In genomic region chr12:38543151-38543550, GRCh38 we compare ENCODE assay signal across 28 cellular contexts.
DNase-seq lines count a peak whose midpoint lies in the region; ATAC-seq, FAIRE-seq and TF ChIP-seq lines count a peak whose summit lies in the region.
"Had no signal": no experiment of that assay in that cellular context is flagged by ENCODE, and none has a peak within 500 bp of the region (broad histone marks: within the 10 kb centered on the region; RNA-seq: fewer than 3 reads in every experiment).

No MANE protein-coding gene starts in this region.

- H3K4me3 ChIP-seq in GM23338 (no peak overlapping the region), H1 (ENCODE audit: extremely low read depth in 1 of 4, insufficient read depth in 2 of 4, low read depth in 3 of 4, low read length in 4 of 4) (no peak overlapping the region; a peak in 1 of 8 replicates), SJCRH30 (no peak overlapping the region)
- H3K4me3 ChIP-seq: GM23248, neural progenitor cell, right atrium auricular region, smooth muscle cell had no signal

- H3K4me1 Mint-ChIP-seq in GM23338: peaks cover 27% of the 10 kb centered on the region

- no peak overlapping the region for H4K5ac ChIP-seq in H1 (ENCODE audit: insufficient read length, low read depth, low read length)

- no peak overlapping the region for H4K8ac ChIP-seq in H1 (ENCODE audit: extremely low read depth, insufficient read depth, low read length)

- POLR2A ChIA-PET in H1 (lab: Charles Lee; ENCODE audit: partially characterized antibody): no interaction called here

- H3K18ac ChIP-seq in H1 (ENCODE audit: extremely low read depth, low read length): no peak overlapping the region

- no peak overlapping the region for H3K4ac ChIP-seq in H1 (replicated peaks; ENCODE audit: insufficient read length, low read depth, low read length)

- H2BK120ac ChIP-seq in H1 (replicated peaks; ENCODE audit: low read depth, low read length): no peak overlapping the region

- no peak overlapping the region for H4K91ac ChIP-seq in H1 (replicated peaks; ENCODE audit: insufficient read length, low read length)

- no peaks in the 10 kb centered on the region for H3F3A ChIP-seq in GM23338 (replicated peaks; ENCODE audit: low read depth)

- H2AK5ac ChIP-seq in H1 (ENCODE audit: low read depth, low read length): no peak overlapping the region

- no peak for TF ChIP-seq CTCF in GM23338 (conservative IDR thresholded peaks at IDR 0.05; ENCODE audit: low read depth in 2 of 2)
- TF ChIP-seq CTCF in H1 (IDR thresholded peaks at IDR 0.05; ENCODE audit: control extremely low read depth in 1 of 3, insufficient read depth in 1 of 3, low read depth in 1 of 3, low read length in 3 of 3): no peak

- no peaks in the 10 kb centered on the region for H3K27me3 ChIP-seq in GM23338 (ENCODE audit: insufficient read depth)
- no peaks in the 10 kb centered on the region for H3K27me3 ChIP-seq in H1 (replicated peaks in 1 of 4; ENCODE audit: control insufficient read depth in 3 of 4, extremely low read depth in 1 of 4, insufficient read depth in 3 of 4, low read length in 3 of 4)
- H3K27me3 ChIP-seq in SJCRH30: no peaks in the 10 kb centered on the region
- H3K27me3 ChIP-seq: brain microvascular endothelial cell, neural progenitor cell, right atrium auricular region had no signal

- no peak overlapping the region for H2BK5ac ChIP-seq in H1 (ENCODE audit: low read depth, low read length)

- no peak overlapping the region for H3K27ac Mint-ChIP-seq in GM23338
- H3K27ac Mint-ChIP-seq: activated naive CD4-positive, alpha-beta T cell treated with anti-CD3 and anti-CD28 coated beads for 36 hours had no signal

- H3K9me2 ChIP-seq in GM23338 (ENCODE audit: insufficient read depth): no peaks in the 10 kb centered on the region

- DNase-seq in GM23338 (ENCODE audit: low spot score): peak; percentile 10
- peak; percentile 92 for DNase-seq in NCI-H146 (lab: John Stamatoyannopoulos, UW)
- no peak for DNase-seq in H1 (ENCODE audit: low read depth in 1 of 2, low spot score in 2 of 2)
- DNase-seq in mucosa of gallbladder (ENCODE audit: low spot score): peak; percentile 11
- DNase-seq in GDM1 (lab: John Stamatoyannopoulos, UW): no peak
- no peak for DNase-seq in SJCRH30
- DNase-seq: activated CD4-positive, alpha-beta T cell treated with anti-CD3 and anti-CD28 coated beads, Interleukin-2, amount 50 U/mL, for 1 hour; activated naive CD4-positive, alpha-beta T cell treated with anti-CD3 and anti-CD28 coated beads for 36 hours; brain microvascular endothelial cell; Caco-2; GM23248; IMR-90; kidney glomerular epithelial cell; NCI-H1105; NCI-H2081 treated with DMSO at 0.1 percent for 48 hours; NCI-H446 treated with DMSO at 0.1 percent for 48 hours; NK-92 treated with Interleukin-12 subunit alpha and Interleukin-12 subunit beta, amount 100 ng/mL, for 24 hours; stimulated activated CD4-positive, alpha-beta T cell treated with anti-CD3 and anti-CD28 coated beads, Interleukin-1b, Interleukin-23, amount 100 ng/mL, for 48 hours; SW 1271; T1000; WERI-Rb-1 had no signal

- no peak overlapping the region for H3K56ac ChIP-seq in H1 (replicated peaks; ENCODE audit: insufficient read length, low read depth, low read length)

- H4K20me1 ChIP-seq in GM23338 (replicated peaks; ENCODE audit: insufficient read depth): no peaks in the 10 kb centered on the region
- no peaks in the 10 kb centered on the region for H4K20me1 ChIP-seq in H1 (replicated peaks in 1 of 2; ENCODE audit: control insufficient read depth in 1 of 2, insufficient read depth in 2 of 2, low read length in 2 of 2)

- ATAC-seq in GM23338 (peak; percentile 77), GM18520 (IDR thresholded peaks at IDR 0.05; ENCODE audit: unreplicated experiment) (no peak)

- no peak overlapping the region for H3K4me2 ChIP-seq in GM23338
- H3K4me2 ChIP-seq in H1 (ENCODE audit: insufficient read depth in 1 of 2, low read depth in 2 of 2, low read length in 2 of 2): no peak overlapping the region; a peak in 1 of 4 replicates
- H3K4me2 ChIP-seq: neural progenitor cell, smooth muscle cell had no signal

- H3K4me1 ChIP-seq in GM23338 (ENCODE audit: insufficient read depth) (peaks cover 16% of the 10 kb centered on the region; the same call in 1 of the 2 replicates), H1 (replicated peaks in 1 of 4; ENCODE audit: control insufficient read depth in 3 of 4, insufficient read depth in 4 of 4, low read length in 3 of 4) (peaks cover 3 to 17% (median 6%) of the 10 kb centered on the region in 4 experiments; a peak in 5 of 7 replicates), SJCRH30 (no peaks in the 10 kb centered on the region)
- H3K4me1 ChIP-seq: Caco-2, parathyroid adenoma, right atrium auricular region had no signal

- no peak overlapping the region for H2BK20ac ChIP-seq in H1 (ENCODE audit: low read length)

- no peak overlapping the region for H2BK12ac ChIP-seq in H1 (ENCODE audit: low read depth, low read length)

- peaks cover 3% of the 10 kb centered on the region; the same call in 2 of the 3 replicates for H3K36me3 Mint-ChIP-seq in GM23338 (ENCODE audit: low read depth)
- H3K36me3 Mint-ChIP-seq: neural progenitor cell had no signal

- H2AFZ ChIP-seq in GM23338: peak overlapping the region; percentile 33; the same call in 1 of the 2 replicates
- no peak overlapping the region for H2AFZ ChIP-seq in H1 (ENCODE audit: low read length)
- H2AFZ ChIP-seq: GM23248, parathyroid adenoma had no signal

- H3K9ac ChIP-seq in H1 (replicated peaks in 1 of 4; ENCODE audit: extremely low read depth in 1 of 4, low read depth in 3 of 4, low read length in 3 of 4): no peak overlapping the region
- H3K9ac ChIP-seq: GM23248, neural progenitor cell, parathyroid adenoma had no signal

- no peaks in the 10 kb centered on the region for H3K36me3 ChIP-seq in GM23338 (ENCODE audit: insufficient read depth)
- no peaks in the 10 kb centered on the region for H3K36me3 ChIP-seq in H1 (ENCODE audit: control insufficient read depth in 2 of 4, insufficient read depth in 4 of 4, low read length in 3 of 4)
- H3K36me3 ChIP-seq in SJCRH30: no peaks in the 10 kb centered on the region
- H3K36me3 ChIP-seq: brain microvascular endothelial cell, neural progenitor cell, right atrium auricular region, WERI-Rb-1 had no signal

- no peaks in the 10 kb centered on the region for H3K27me3 Mint-ChIP-seq in GM23338 (ENCODE audit: insufficient read depth, low read depth, poor library complexity)

- WGBS in H1 (ENCODE audit: extremely low coverage in 1 of 2, insufficient coverage in 1 of 2, insufficient read length in 1 of 2, insufficient replicate concordance in 2 of 2, low coverage in 1 of 2, low lambda C conversion rate in 2 of 2, missing lambda C conversion rate in 1 of 2), 2 experiments: 55% methylated on average over 1 of the region's 1 CpG; no CpG with 5 or more reads in 1 of the 2 experiments

- H3K79me2 ChIP-seq in GM23338 (replicated peaks; ENCODE audit: insufficient read depth) (no peaks in the 10 kb centered on the region), H1 (ENCODE audit: control insufficient read depth in 1 of 2, insufficient read depth in 2 of 2, low read length in 2 of 2) (no peaks in the 10 kb centered on the region)
- H3K79me2 ChIP-seq: parathyroid adenoma had no signal

- H3K9me3 ChIP-seq in H1 (ENCODE audit: insufficient read depth in 2 of 2, low read depth in 1 of 2, low read length in 1 of 2) (no peaks in the 10 kb centered on the region), SJCRH30 (replicated peaks) (no peaks in the 10 kb centered on the region)
- H3K9me3 ChIP-seq: right atrium auricular region had no signal

- H3K14ac ChIP-seq in H1 (ENCODE audit: insufficient read length): no peak overlapping the region

- TF ChIP-seq RAD21 in H1 (IDR thresholded peaks at IDR 0.05 in 1 of 2, conservative IDR thresholded peaks at IDR 0.05 in 1 of 2; ENCODE audit: low read depth in 2 of 2, low read length in 2 of 2): no peak

- TF ChIP-seq POLR2A in H1 (IDR thresholded peaks at IDR 0.05; ENCODE audit: control extremely low read depth in 1 of 2, low read depth in 2 of 2, low read length in 2 of 2): no peak

- no peak overlapping the region for H3K4me3 Mint-ChIP-seq in GM23338
- H3K4me3 Mint-ChIP-seq: activated naive CD4-positive, alpha-beta T cell treated with anti-CD3 and anti-CD28 coated beads for 36 hours; neural progenitor cell had no signal

- H3K23ac ChIP-seq in H1 (ENCODE audit: insufficient read length): no peak overlapping the region

- H3K23me2 ChIP-seq in H1 (ENCODE audit: low read depth, low read length): no peaks in the 10 kb centered on the region; the same call in 1 of the 2 replicates

- FAIRE-seq in H1 (lab: Jason Lieb, UNC): peak; percentile 52
- FAIRE-seq: GM12891 had no signal

- no peak for TF ChIP-seq EP300 in H1 (IDR thresholded peaks at IDR 0.05; ENCODE audit: borderline replicate concordance in 1 of 2, low read depth in 2 of 2, low read length in 2 of 2)

- H3K9me3 Mint-ChIP-seq in GM23338: peaks cover 5% of the 10 kb centered on the region; the same call in 1 of the 3 replicates
- H3K9me3 Mint-ChIP-seq: neural progenitor cell had no signal

- H3K79me1 ChIP-seq in H1 (ENCODE audit: low read depth, low read length): no peaks in the 10 kb centered on the region

- no peak overlapping the region for H2BK15ac ChIP-seq in H1 (ENCODE audit: low read length)

- H3K27ac ChIP-seq in GM23338 (ENCODE audit: low read depth): no peak overlapping the region
- H3K27ac ChIP-seq in H1 (ENCODE audit: low read depth, low read length): no peak overlapping the region
- H3K27ac ChIP-seq in SJCRH30: no peak overlapping the region
- H3K27ac ChIP-seq: brain microvascular endothelial cell, C4-2B, GM23248, neural progenitor cell, parathyroid adenoma, right atrium auricular region, WERI-Rb-1 had no signal

- CTCF ChIA-PET in H1 (lab: Charles Lee; ENCODE audit: partially characterized antibody): interaction anchor here (1.0 to 2.8 kb wide), 4 partner anchors 9 to 55 kb away, joined by 3 to 18 read pairs (median 4); no protein-coding TSS in a partner anchor

TF ChIP-seq in GM23338, 12 proteins besides CTCF, POLR2A, EP300 and RAD21 (continues in another document):
- TF ChIP-seq ZNF114 (CRISPR knock-in tag; IDR thresholded peaks at IDR 0.05): no peak

TF ChIP-seq in H1, 55 proteins besides CTCF, POLR2A, EP300 and RAD21:
- TF ChIP-seq SRF (IDR thresholded peaks at IDR 0.05; ENCODE audit: low read depth, low read length) (no peak), JUND (IDR thresholded peaks at IDR 0.05; ENCODE audit: low read length) (peak; percentile 65; the same call in 1 of the 2 replicates)

Comparison
In these comparisons a context has a peak if more than half of its experiments do, and no peak if none do; other contexts are left out.
1. DNase-seq: peak in GM23338 (single experiment), NCI-H146 (single experiment) and mucosa of gallbladder (single experiment); none in H1 (0 of 2), GDM1 (single experiment) and SJCRH30 (0 of 2).